ENCODE assay signal across 21 cellular contexts in the genomic region with DNA sequence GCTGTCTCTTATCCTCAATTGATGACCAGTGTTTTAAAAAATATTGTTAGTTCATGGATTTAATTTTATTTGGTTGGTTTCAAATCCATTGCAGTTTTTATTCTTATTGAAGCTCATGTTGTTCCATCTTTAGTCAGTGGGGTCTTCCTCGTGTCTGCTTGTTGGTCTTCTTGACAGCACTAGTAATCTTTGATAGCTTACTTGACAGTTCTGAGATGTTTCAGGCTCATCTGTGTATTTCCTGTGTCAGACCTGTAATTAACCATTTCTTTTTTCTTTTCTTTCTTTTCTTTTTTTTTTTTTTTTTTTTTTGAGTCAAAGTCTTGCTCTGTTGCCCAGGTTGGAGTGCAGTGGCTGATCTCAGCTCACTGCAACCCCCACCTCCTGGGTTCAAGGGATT.
"Had no signal": no experiment of that assay in that cellular context is flagged by ENCODE, and none has a peak within 500 bp of the region (broad histone marks: within the 10 kb centered on the region; RNA-seq: fewer than 3 reads in every experiment).

No MANE protein-coding gene starts in this region.

- H3K27me3 Mint-ChIP-seq: naive B cell; natural killer cell treated with Interleukin-12 subunit alpha and Interleukin-12 subunit beta and Interleukin-15 and Interleukin-18, amount 100 ng/mL, for 72 hours; progenitor cell of endocrine pancreas; stimulated activated naive B cell treated with anti-CD40 and anti-IgM and Interleukin-4, amounts not matched to agents 10 μg/mL and 1 μg/mL and 100 μg/mL, for 72 hours had no signal

- H3K4me1 Mint-ChIP-seq: mesothelial cell of epicardium had no signal

- H3K9me3 Mint-ChIP-seq: mesothelial cell of epicardium; naive B cell; natural killer cell treated with Interleukin-12 subunit alpha and Interleukin-12 subunit beta and Interleukin-15 and Interleukin-18, amount 100 ng/mL, for 72 hours; stimulated activated naive B cell treated with anti-CD40 and anti-IgM and Interleukin-4, amounts not matched to agents 10 μg/mL and 1 μg/mL and 100 μg/mL, for 72 hours had no signal

- ATAC-seq: right lobe of liver; stimulated activated naive B cell treated with anti-CD40 and anti-IgM and Interleukin-4, amounts not matched to agents 10 μg/mL and 1 μg/mL and 100 μg/mL, for 72 hours; stimulated activated naive CD8-positive, alpha-beta T cell treated with anti-CD3 and anti-CD28 coated beads, Interleukin-15, Interleukin-2, amounts not matched to agents 100 U/mL and 50 U/mL, for 24 hours had no signal

- H3K4me3 Mint-ChIP-seq: mesothelial cell of epicardium; naive B cell; natural killer cell treated with Interleukin-12 subunit alpha and Interleukin-12 subunit beta and Interleukin-15 and Interleukin-18, amount 100 ng/mL, for 72 hours; stimulated activated naive B cell treated with anti-CD40 and anti-IgM and Interleukin-4, amounts not matched to agents 10 μg/mL and 1 μg/mL and 100 μg/mL, for 72 hours had no signal

- H3K27ac Mint-ChIP-seq: mesothelial cell of epicardium; progenitor cell of endocrine pancreas; stimulated activated naive B cell treated with anti-CD40 and anti-IgM and Interleukin-4, amounts not matched to agents 10 μg/mL and 1 μg/mL and 100 μg/mL, for 72 hours had no signal

- DNase-seq: hypothalamus; islet precursor cell; left ventricle myocardium inferior; mesendoderm; naive B cell; ovary; right lobe of liver; stimulated activated CD4-positive, alpha-beta T cell treated with anti-CD3 and anti-CD28 coated beads, Interleukin-1b, Interleukin-23, amount 100 ng/mL, for 48 hours; stimulated activated CD4-positive, alpha-beta T cell treated with anti-CD3 and anti-CD28 coated beads, Interleukin-2, amount 100 ng/mL, for 48 hours; stimulated activated CD4-positive, alpha-beta T cell treated with anti-CD3 and anti-CD28 coated beads, Interleukin-4, amount 100 ng/mL, for 4 hours; stimulated activated CD8-positive, alpha-beta memory T cell treated with anti-CD3 and anti-CD28 coated beads, Interleukin-4, amount 100 ng/mL, for 48 hours; stimulated activated naive B cell treated with anti-CD40 and anti-IgM and Interleukin-4, amounts not matched to agents 10 μg/mL and 1 μg/mL and 100 μg/mL, for 72 hours; stimulated activated naive CD8-positive, alpha-beta T cell treated with anti-CD3 and anti-CD28 coated beads, Interleukin-15, Interleukin-2, amounts not matched to agents 100 U/mL and 50 U/mL, for 24 hours; stomach; testis; thyroid gland; transverse colon; upper lobe of left lung had no signal
